In the genomic region with DNA sequence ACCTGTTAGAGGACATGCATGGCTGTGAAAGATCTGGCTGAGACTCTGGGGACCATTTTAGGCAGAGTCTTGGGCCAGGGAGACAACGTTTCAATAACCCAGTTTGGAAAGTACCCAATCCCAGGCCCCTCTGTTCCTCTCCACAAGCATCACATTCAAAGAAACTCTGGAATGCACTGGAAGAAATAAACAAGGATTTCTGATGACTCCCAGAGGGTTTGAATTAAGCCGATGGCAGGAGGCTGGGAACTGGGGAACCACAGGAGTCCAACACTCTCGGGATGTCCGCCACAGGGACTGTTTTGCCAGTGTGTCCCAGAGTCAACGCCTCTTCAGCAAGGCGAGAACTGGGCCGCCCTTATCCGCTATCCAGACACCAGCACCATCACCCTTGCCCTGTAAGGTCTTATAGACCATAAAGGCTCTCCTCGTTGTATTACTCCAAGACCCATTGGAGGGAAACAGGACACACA, we compare ENCODE assay signal across 8 cellular contexts. TPM values are rescaled to one million over a fixed set of nuclear protein-coding genes. Genes with fewer than 3 reads are reported as not detected.
DNase-seq lines count a peak whose midpoint lies in the region; ATAC-seq and TF ChIP-seq lines count a peak whose summit lies in the region.

No MANE protein-coding gene starts in this region.

- DNase-seq in HFFc6 (peak; percentile 16), kidney epithelial cell (ENCODE audit: low read depth) (no peak), SHP77 (lab: John Stamatoyannopoulos, UW) (no peak)
- DNase-seq in central memory CD8-positive, alpha-beta T cell (ENCODE audit: low spot score in 2 of 2), result no peak
- DNase-seq in stimulated activated effector memory CD8-positive, alpha-beta T cell treated with anti-CD3 and anti-CD28 coated beads, Interleukin-12 subunit alpha, Interleukin-12 subunit beta, amount 100 ng/mL, for 72 hours (ENCODE audit: low spot score in 2 of 2), result no peak
- no peak for DNase-seq in activated CD8-positive, alpha-beta memory T cell treated with anti-CD3 and anti-CD28 coated beads for 24 hours
- no peak for DNase-seq in CD8-positive, alpha-beta T cell

- H3K27me3 ChIP-seq in kidney epithelial cell (ENCODE audit: control insufficient read depth, insufficient read depth, low read length), result peaks cover 27% of the 10 kb centered on the region
- H3K27me3 ChIP-seq in CD8-positive, alpha-beta T cell (ENCODE audit: insufficient read depth, low read length), result peaks cover 9% of the 10 kb centered on the region

- peaks cover 13% of the 10 kb centered on the region for H3K27me3 Mint-ChIP-seq in HFFc6 (ENCODE audit: insufficient read depth)
- peaks cover 83% of the 10 kb centered on the region for H3K27me3 Mint-ChIP-seq in central memory CD8-positive, alpha-beta T cell
- peaks cover 56% of the 10 kb centered on the region for H3K27me3 Mint-ChIP-seq in CD8-positive, alpha-beta T cell (ENCODE audit: low read depth)

- TF ChIP-seq CTCF in HFFc6 (IDR thresholded peaks at IDR 0.05) (no peak), kidney epithelial cell (IDR thresholded peaks at IDR 0.05; ENCODE audit: insufficient read depth, low read length, poor library complexity, severe bottlenecking) (no peak)
- no peak for TF ChIP-seq CTCF in CD8-positive, alpha-beta T cell (IDR thresholded peaks at IDR 0.05)

- H3K4me3 ChIP-seq in kidney epithelial cell (ENCODE audit: low read depth, low read length), result peak overlapping the region; percentile 51
- H3K4me3 ChIP-seq in CD8-positive, alpha-beta T cell (ENCODE audit: low read depth, low read length), result no peak overlapping the region

- H3K4me1 Mint-ChIP-seq in HFFc6 (ENCODE audit: low read depth), result peaks cover 46% of the 10 kb centered on the region
- peaks cover 13% of the 10 kb centered on the region for H3K4me1 Mint-ChIP-seq in central memory CD8-positive, alpha-beta T cell
- peaks cover 31% of the 10 kb centered on the region for H3K4me1 Mint-ChIP-seq in stimulated activated effector memory CD8-positive, alpha-beta T cell treated with anti-CD3 and anti-CD28 coated beads, Interleukin-12 subunit alpha, Interleukin-12 subunit beta, amount 100 ng/mL, for 72 hours
- H3K4me1 Mint-ChIP-seq in CD8-positive, alpha-beta T cell (ENCODE audit: low read depth), result peaks cover 20% of the 10 kb centered on the region

- peaks cover 15% of the 10 kb centered on the region for H3K36me3 Mint-ChIP-seq in HFFc6 (ENCODE audit: low read depth)
- H3K36me3 Mint-ChIP-seq in central memory CD8-positive, alpha-beta T cell (ENCODE audit: insufficient read depth), result peaks cover 2% of the 10 kb centered on the region
- H3K36me3 Mint-ChIP-seq in stimulated activated effector memory CD8-positive, alpha-beta T cell treated with anti-CD3 and anti-CD28 coated beads, Interleukin-12 subunit alpha, Interleukin-12 subunit beta, amount 100 ng/mL, for 72 hours, result no peaks in the 10 kb centered on the region
- H3K36me3 Mint-ChIP-seq in CD8-positive, alpha-beta T cell, result no peaks in the 10 kb centered on the region

- H3K9me3 ChIP-seq in CD8-positive, alpha-beta T cell (ENCODE audit: low read length), result no peaks in the 10 kb centered on the region

- ATAC-seq in central memory CD8-positive, alpha-beta T cell (replicated peaks; ENCODE audit: extremely low read depth, poor library complexity, severe bottlenecking), result no peak
- no peak for ATAC-seq in stimulated activated effector memory CD8-positive, alpha-beta T cell treated with anti-CD3 and anti-CD28 coated beads, Interleukin-12 subunit alpha, Interleukin-12 subunit beta, amount 100 ng/mL, for 72 hours
- no peak for ATAC-seq in CD8-positive, alpha-beta T cell
- ATAC-seq in HG02678 (IDR thresholded peaks at IDR 0.05; ENCODE audit: unreplicated experiment), result no peak

- no peaks in the 10 kb centered on the region for H3K36me3 ChIP-seq in kidney epithelial cell (ENCODE audit: control insufficient read depth, insufficient read depth, low read length)
- no peaks in the 10 kb centered on the region for H3K36me3 ChIP-seq in CD8-positive, alpha-beta T cell (ENCODE audit: insufficient read depth, low read length)

- H3K27ac ChIP-seq in CD8-positive, alpha-beta T cell (ENCODE audit: low read depth, low read length), result no peak overlapping the region

- intact Hi-C loops in CD8-positive, alpha-beta T cell (cut with DNase I, micrococcal nuclease), result no loop called here

- H3K4me3 Mint-ChIP-seq in HFFc6, result peak overlapping the region; percentile 91
- H3K4me3 Mint-ChIP-seq in central memory CD8-positive, alpha-beta T cell, result peak overlapping the region; percentile 30
- H3K4me3 Mint-ChIP-seq in stimulated activated effector memory CD8-positive, alpha-beta T cell treated with anti-CD3 and anti-CD28 coated beads, Interleukin-12 subunit alpha, Interleukin-12 subunit beta, amount 100 ng/mL, for 72 hours, result peak overlapping the region; percentile 14
- no peak overlapping the region for H3K4me3 Mint-ChIP-seq in CD8-positive, alpha-beta T cell

- peak overlapping the region; percentile 96 for H3K27ac Mint-ChIP-seq in HFFc6
- H3K27ac Mint-ChIP-seq in central memory CD8-positive, alpha-beta T cell (ENCODE audit: low read depth), result no peak overlapping the region
- H3K27ac Mint-ChIP-seq in stimulated activated effector memory CD8-positive, alpha-beta T cell treated with anti-CD3 and anti-CD28 coated beads, Interleukin-12 subunit alpha, Interleukin-12 subunit beta, amount 100 ng/mL, for 72 hours, result no peak overlapping the region
- no peak overlapping the region for H3K27ac Mint-ChIP-seq in CD8-positive, alpha-beta T cell

- CTCF ChIA-PET in CD8-positive, alpha-beta T cell (lab: Charles Lee), result interaction anchor here (1.1 kb wide), 1 partner anchor 241 kb away, joined by 3 read pairs; no protein-coding TSS in a partner anchor

- no peaks in the 10 kb centered on the region for H3K9me3 Mint-ChIP-seq in HFFc6
- no peaks in the 10 kb centered on the region for H3K9me3 Mint-ChIP-seq in central memory CD8-positive, alpha-beta T cell
- H3K9me3 Mint-ChIP-seq in stimulated activated effector memory CD8-positive, alpha-beta T cell treated with anti-CD3 and anti-CD28 coated beads, Interleukin-12 subunit alpha, Interleukin-12 subunit beta, amount 100 ng/mL, for 72 hours, result no peaks in the 10 kb centered on the region
- H3K9me3 Mint-ChIP-seq in CD8-positive, alpha-beta T cell, result no peaks in the 10 kb centered on the region

- POLR2A ChIA-PET in CD8-positive, alpha-beta T cell (lab: Charles Lee), result no interaction called here

- H3K4me1 ChIP-seq in CD8-positive, alpha-beta T cell (ENCODE audit: insufficient read depth, low read length), result peaks cover 11% of the 10 kb centered on the region

RNA-seq across cellular contexts. Expression of a gene that starts 3.3 kb away (rescaled TPM):
- total RNA-seq in HFFc6 (2021; fragmentation: NEBNext Ultra II Directional; extraction: Animal tissue kit (Norgen Biotek cat#: 25700)), result 10 to 100 TPM; 28.0 to 42.9 (median 34.0) TPM
- 12.6 TPM in 2 replicates for total RNA-seq in kidney epithelial cell
- under 1 TPM in 1 of 2 experiments, not detected in 1; 0.33 TPM for total RNA-seq in CD8-positive, alpha-beta T cell

Comparison
In these comparisons a context has a peak if more than half of its experiments do, and no peak if none do; other contexts are left out.
1. RNA of a gene that starts 3.3 kb away (total RNA-seq): 28.0 to 42.9 TPM in HFFc6 and 12.6 TPM in kidney epithelial cell; 0.33 TPM in CD8-positive, alpha-beta T cell; every median in the first group is over 10 times any median in the second.